Comparison of ENCODE assay signal across 1 cellular context in genomic region chr11:95283653-95284052, GRCh38.
A peak's percentile ranks its signal among the peaks of the same experiment; 100 is the strongest.
TF ChIP-seq lines count a peak whose summit lies in the region.

No MANE protein-coding gene starts in this region.

TF ChIP-seq in IMR-90, 13 proteins besides CTCF, POLR2A, EP300 and RAD21:
- TF ChIP-seq MAFK (IDR thresholded peaks at IDR 0.05; ENCODE audit: low read depth, low read length) = no peak
- TF ChIP-seq CEBPB (IDR thresholded peaks at IDR 0.05; ENCODE audit: low read depth, low read length) = peak; percentile 43; the same call in 1 of the 2 replicates
- no peak for TF ChIP-seq RCOR1 (IDR thresholded peaks at IDR 0.05; ENCODE audit: insufficient replicate concordance, low read length)
- no peak for TF ChIP-seq ELK1 (IDR thresholded peaks at IDR 0.05; ENCODE audit: borderline replicate concordance, low read depth, low read length)
TF ChIP-seq in IMR-90: peak in this region for 1.
